In the genomic region with DNA sequence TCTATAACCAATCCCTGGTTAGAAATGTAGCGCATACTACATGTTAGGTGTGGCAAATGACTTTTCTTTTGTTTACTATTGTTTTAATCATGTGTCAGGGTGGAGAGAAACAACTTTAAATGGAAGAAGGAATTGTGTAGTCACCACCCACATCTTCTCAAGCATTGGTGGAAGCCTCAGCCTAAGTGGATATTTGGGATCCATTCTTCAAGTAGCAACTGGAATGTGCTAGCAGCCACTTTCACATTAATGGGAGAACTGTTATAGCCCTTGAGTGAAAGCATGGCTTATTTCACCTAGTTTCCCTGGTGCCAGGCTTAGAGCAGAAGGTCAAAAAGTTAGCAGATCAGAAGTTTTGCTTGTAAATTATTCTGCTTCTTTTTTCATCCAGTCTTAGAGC, we compare ENCODE assay signal across 17 cellular contexts. TPM values are rescaled to one million over a fixed set of nuclear protein-coding genes. Genes with fewer than 3 reads are reported as not detected.
DNase-seq lines count a peak whose midpoint lies in the region; ATAC-seq, FAIRE-seq and TF ChIP-seq lines count a peak whose summit lies in the region.
"Had no signal": no experiment of that assay in that cellular context is flagged by ENCODE, and none has a peak within 500 bp of the region (broad histone marks: within the 10 kb centered on the region; RNA-seq: fewer than 3 reads in every experiment).

No MANE protein-coding gene starts in this region.

- H3K4me3 ChIP-seq in GM23248 (no peak overlapping the region), Karpas-422 (ENCODE audit: low read length) (no peak overlapping the region), endothelial cell of umbilical vein (replicated peaks in 1 of 3; ENCODE audit: insufficient read depth in 1 of 3, low read depth in 1 of 3, low read length in 3 of 3) (no peak overlapping the region), neuronal stem cell (ENCODE audit: low read length in 2 of 2) (no peak overlapping the region)
- H3K4me3 ChIP-seq: BLaER1 had no signal

- no peak overlapping the region for H3K4me2 ChIP-seq in GM23248 (ENCODE audit: unreplicated experiment)
- H3K4me2 ChIP-seq in Karpas-422 (ENCODE audit: low read depth, low read length, poor library complexity, severe bottlenecking) = no peak overlapping the region
- no peak overlapping the region for H3K4me2 ChIP-seq in endothelial cell of umbilical vein (ENCODE audit: insufficient read depth, low read length)
- H3K4me2 ChIP-seq in neuronal stem cell (ENCODE audit: insufficient read depth, low read length, poor library complexity, severe bottlenecking) = no peak overlapping the region
- H3K4me2 ChIP-seq: BLaER1 had no signal

- in situ Hi-C loops in GM23248 (cut with MboI) = loop anchor here (10.0 to 25.0 kb wide), 2 partner anchors 131 to 518 kb away; no protein-coding TSS in a partner anchor

- H3K23ac ChIP-seq in neuronal stem cell (ENCODE audit: low read depth, low read length, poor library complexity) = no peak overlapping the region

- H3K4ac ChIP-seq in neuronal stem cell (ENCODE audit: low read length) = no peak overlapping the region

- H3K79me2 ChIP-seq in GM23248 (ENCODE audit: insufficient read depth) = no peaks in the 10 kb centered on the region
- no peaks in the 10 kb centered on the region for H3K79me2 ChIP-seq in Karpas-422 (ENCODE audit: low read length)
- no peaks in the 10 kb centered on the region for H3K79me2 ChIP-seq in endothelial cell of umbilical vein (ENCODE audit: control insufficient read depth, insufficient read depth, low read length)

- DNase-seq in GM23248 (no peak), Karpas-422 (peak; percentile 35), endothelial cell of umbilical vein (ENCODE audit: low read depth, low spot score) (no peak), neuronal stem cell (ENCODE audit: low spot score) (no peak), NCI-H2171 treated with DMSO at 0.1 percent for 48 hours (lab: John Stamatoyannopoulos, UW) (no peak), cerebellar nuclear complex (lab: John Stamatoyannopoulos, UW) (no peak), Right ventricle myocardium inferior (ENCODE audit: missing footprints) (no peak)
- DNase-seq: 8988T; AML-193; Caco-2; CD8-positive, alpha-beta memory T cell; DND-41; GDM1; H7 had no signal

- H3K27ac ChIP-seq in GM23248 (no peak overlapping the region), Karpas-422 (ENCODE audit: low read length) (no peak overlapping the region), endothelial cell of umbilical vein (ENCODE audit: insufficient read depth, low read depth, low read length) (no peak overlapping the region), neuronal stem cell (replicated peaks; ENCODE audit: low read length) (no peak overlapping the region)
- H3K27ac ChIP-seq: BLaER1 had no signal

- no peaks in the 10 kb centered on the region for H3K9me3 ChIP-seq in GM23248 (ENCODE audit: low read depth)
- H3K9me3 ChIP-seq in Karpas-422 (ENCODE audit: low read length) = no peaks in the 10 kb centered on the region
- no peaks in the 10 kb centered on the region for H3K9me3 ChIP-seq in endothelial cell of umbilical vein (replicated peaks; ENCODE audit: control insufficient read depth, insufficient read depth, low read length)
- H3K9me3 ChIP-seq in neuronal stem cell (replicated peaks in 1 of 2; ENCODE audit: control insufficient read depth in 2 of 2, insufficient read depth in 1 of 2, low read depth in 1 of 2, low read length in 2 of 2) = no peaks in the 10 kb centered on the region
- H3K9me3 ChIP-seq: BLaER1, Caco-2 had no signal

- no peak overlapping the region for H3K18ac ChIP-seq in neuronal stem cell (ENCODE audit: low read length)

- WGBS in GM23248 (ENCODE audit: low coverage in 1 of 2, low lambda C conversion rate in 2 of 2, missing lambda C conversion rate in 2 of 2), 2 experiments = 89 to 90% methylated on average over 1 of the region's 1 CpG
- no CpG with 5 or more reads among the region's 1 CpG for WGBS in neuronal stem cell (ENCODE audit: extremely low coverage in 2 of 2, insufficient read length in 2 of 2, insufficient replicate concordance in 1 of 2), 2 donors

- FAIRE-seq in endothelial cell of umbilical vein (lab: Jason Lieb, UNC) = peak; percentile 18
- FAIRE-seq: GM12892, GM19239 had no signal

- H2BK12ac ChIP-seq in neuronal stem cell (ENCODE audit: low read length) = no peak overlapping the region

- POLR2A ChIA-PET in endothelial cell of umbilical vein (lab: Charles Lee) = no interaction called here

- no peak overlapping the region for H2BK15ac ChIP-seq in neuronal stem cell (ENCODE audit: low read length)

- no peak overlapping the region for H2BK5ac ChIP-seq in neuronal stem cell (ENCODE audit: low read length)

- TF ChIP-seq POLR2A in endothelial cell of umbilical vein (IDR thresholded peaks at IDR 0.05; ENCODE audit: low read depth, low read length) = no peak

- no peak overlapping the region for H3K9ac ChIP-seq in GM23248
- no peak overlapping the region for H3K9ac ChIP-seq in Karpas-422 (ENCODE audit: low read length)
- H3K9ac ChIP-seq in endothelial cell of umbilical vein (replicated peaks; ENCODE audit: extremely low read depth, insufficient read depth, low read length) = no peak overlapping the region
- no peak overlapping the region for H3K9ac ChIP-seq in neuronal stem cell (ENCODE audit: low read depth, low read length, poor library complexity)
- H3K9ac ChIP-seq: BLaER1 had no signal

- intact Hi-C loops in endothelial cell of umbilical vein (cut with micrococcal nuclease) (no loop called here), Right ventricle myocardium inferior (cut with DNase I) (loop anchor here (10.0 kb wide), 1 partner anchor 541 kb away; no protein-coding TSS in a partner anchor)

- H4K8ac ChIP-seq in neuronal stem cell (ENCODE audit: low read depth, low read length) = no peak overlapping the region

- H3K4me1 ChIP-seq in GM23248 (ENCODE audit: insufficient read depth) (no peaks in the 10 kb centered on the region), Karpas-422 (ENCODE audit: low read length) (peaks cover 6% of the 10 kb centered on the region; the same call in 1 of the 2 replicates), endothelial cell of umbilical vein (ENCODE audit: control insufficient read depth, extremely low read depth, insufficient read depth, low read length) (no peaks in the 10 kb centered on the region), neuronal stem cell (ENCODE audit: control insufficient read depth in 2 of 2, insufficient read depth in 1 of 2, low read depth in 1 of 2, low read length in 2 of 2) (no peaks in the 10 kb centered on the region)
- H3K4me1 ChIP-seq: Caco-2 had no signal

- no TSS peak for BruUV-seq in endothelial cell of umbilical vein (replicated peaks; lab: Mats Ljungman, UMichigan)

- TF ChIP-seq CTCF in endothelial cell of umbilical vein (IDR thresholded peaks at IDR 0.05; ENCODE audit: extremely low read depth in 1 of 2, insufficient read depth in 1 of 2, low read depth in 1 of 2, low read length in 2 of 2) = no peak

- H3K79me1 ChIP-seq in neuronal stem cell (ENCODE audit: low read depth, low read length) = no peaks in the 10 kb centered on the region

- no peaks in the 10 kb centered on the region for H3K9me1 ChIP-seq in endothelial cell of umbilical vein (replicated peaks; ENCODE audit: control insufficient read depth, extremely low read depth, insufficient read depth, low read length)

- H3K9me2 ChIP-seq in GM23248 (ENCODE audit: insufficient read depth) (no peaks in the 10 kb centered on the region), Karpas-422 (replicated peaks; ENCODE audit: insufficient read depth, low read length) (no peaks in the 10 kb centered on the region)

- H3K36me3 ChIP-seq in GM23248 (ENCODE audit: low read depth) = no peaks in the 10 kb centered on the region
- no peaks in the 10 kb centered on the region for H3K36me3 ChIP-seq in Karpas-422 (ENCODE audit: insufficient read depth, low read length)
- no peaks in the 10 kb centered on the region for H3K36me3 ChIP-seq in endothelial cell of umbilical vein (ENCODE audit: control insufficient read depth in 2 of 2, extremely low read depth in 1 of 2, insufficient read depth in 2 of 2, low read length in 2 of 2)
- H3K36me3 ChIP-seq in neuronal stem cell (replicated peaks in 1 of 2; ENCODE audit: control insufficient read depth in 2 of 2, insufficient read depth in 2 of 2, low read length in 2 of 2) = no peaks in the 10 kb centered on the region
- H3K36me3 ChIP-seq: BLaER1 had no signal

- H4K20me1 ChIP-seq in GM23248 (ENCODE audit: insufficient read depth) (no peaks in the 10 kb centered on the region), Karpas-422 (ENCODE audit: insufficient read depth, low read depth, low read length) (no peaks in the 10 kb centered on the region), endothelial cell of umbilical vein (replicated peaks; ENCODE audit: control insufficient read depth, extremely low read depth, insufficient read depth, low read length) (no peaks in the 10 kb centered on the region)
- H4K20me1 ChIP-seq: BLaER1 had no signal

- H2AK5ac ChIP-seq in neuronal stem cell (ENCODE audit: low read depth, low read length) = no peak overlapping the region

- no peaks in the 10 kb centered on the region for H3F3A ChIP-seq in GM23248 (ENCODE audit: insufficient read depth)

- H3K27me3 ChIP-seq in GM23248 (replicated peaks; ENCODE audit: insufficient read depth) (no peaks in the 10 kb centered on the region), Karpas-422 (ENCODE audit: low read length) (no peaks in the 10 kb centered on the region), endothelial cell of umbilical vein (ENCODE audit: control insufficient read depth in 2 of 2, insufficient read depth in 2 of 2, low read length in 2 of 2) (no peaks in the 10 kb centered on the region), neuronal stem cell (ENCODE audit: control insufficient read depth in 3 of 3, insufficient read depth in 3 of 3, low read depth in 1 of 3, low read length in 3 of 3) (no peaks in the 10 kb centered on the region)
- H3K27me3 ChIP-seq: BLaER1 had no signal

- H2AFZ ChIP-seq in GM23248 = peak overlapping the region; percentile 39; the same call in 1 of the 2 replicates
- H2AFZ ChIP-seq in Karpas-422 (ENCODE audit: low read length) = no peak overlapping the region
- peak overlapping the region; percentile 39 for H2AFZ ChIP-seq in endothelial cell of umbilical vein (ENCODE audit: low read depth, low read length)
- peak overlapping the region; percentile 47 for H2AFZ ChIP-seq in neuronal stem cell (ENCODE audit: low read length)

- CTCF ChIA-PET in endothelial cell of umbilical vein (lab: Charles Lee) = interaction anchor here (0.8 to 1.3 kb wide), 3 partner anchors 15 to 109 kb away, joined by 3 to 15 read pairs (median 3); a partner anchor contains a TSS

- H4K91ac ChIP-seq in neuronal stem cell (ENCODE audit: low read depth, low read length, poor library complexity) = no peak overlapping the region

- no peak overlapping the region for H2BK120ac ChIP-seq in neuronal stem cell (ENCODE audit: low read depth, low read length)

- dilution Hi-C loops in endothelial cell of umbilical vein (cut with MboI; ENCODE audit: extremely low pct_ligation_motif_present, low sequenced_read_pairs) = no loop called here

- H3K14ac ChIP-seq in neuronal stem cell (ENCODE audit: low read length) = no peak overlapping the region

- ATAC-seq in Right ventricle myocardium inferior = no peak

RNA-seq across cellular contexts. Expression of a gene that starts 7.1 kb away (rescaled TPM):
- total RNA-seq in GM23248 (2014; rRNA removed; shearing (Covaris generic)) = 44.5 and 98.6 TPM in 2 replicates
- polyA plus RNA-seq in GM23248 (2016; fragmentation: Nextera tagmentation; extraction: Ambion mirVana) (82.9 and 93.5 TPM in 2 replicates), endothelial cell of umbilical vein (55.1 and 96.2 TPM in 2 replicates)
- total RNA-seq in Karpas-422 (2014; rRNA removed; shearing (Covaris generic); ENCODE audit: low replicate concordance) = 50.9 and 68.6 TPM in 2 replicates
- total RNA-seq in endothelial cell of umbilical vein (63.1 and 68.3 TPM in 2 replicates), Right ventricle myocardium inferior (19.1 TPM)
- 62.0 and 82.6 TPM in 2 replicates for polyA plus RNA-seq in endothelial cell of umbilical vein (2011; cell fraction: cytosol; rRNA removed)
- polyA plus RNA-seq in endothelial cell of umbilical vein (2011; cell fraction: nucleus; rRNA removed) = 65.4 and 105 TPM in 2 replicates
- polyA plus RNA-seq in endothelial cell of umbilical vein (2012) = 56.9 and 72.9 TPM in 2 replicates
- 49.1 and 51.6 TPM in 2 replicates for polyA minus RNA-seq in endothelial cell of umbilical vein
- 57.5 TPM for polyA minus RNA-seq in endothelial cell of umbilical vein (2011; cell fraction: cytosol; rRNA and poly(A)+ RNA removed)
- 22.0 and 39.5 TPM in 2 replicates for polyA minus RNA-seq in endothelial cell of umbilical vein (2011; cell fraction: nucleus; rRNA and poly(A)+ RNA removed)
- polyA plus RNA-seq in neuronal stem cell (2013, experiment 1 of 2) = 75.9 TPM
- polyA plus RNA-seq in neuronal stem cell (2013, experiment 2 of 2) = 75.0 TPM

RNA-seq across cellular contexts. Expression of a gene that starts 48.8 kb away (rescaled TPM):
- total RNA-seq in GM23248 (2014; rRNA removed; shearing (Covaris generic)) = 18.6 and 25.0 TPM in 2 replicates
- 60.5 and 66.0 TPM in 2 replicates for polyA plus RNA-seq in GM23248 (2016; fragmentation: Nextera tagmentation; extraction: Ambion mirVana)
- 37.3 and 56.1 TPM in 2 replicates for total RNA-seq in Karpas-422 (2014; rRNA removed; shearing (Covaris generic); ENCODE audit: low replicate concordance)
- total RNA-seq in endothelial cell of umbilical vein = 47.0 and 51.2 TPM in 2 replicates
- polyA plus RNA-seq in endothelial cell of umbilical vein = 13.8 and 20.3 TPM in 2 replicates
- polyA plus RNA-seq in endothelial cell of umbilical vein (2011; cell fraction: cytosol; rRNA removed) = 43.7 and 47.8 TPM in 2 replicates
- polyA plus RNA-seq in endothelial cell of umbilical vein (2011; cell fraction: nucleus; rRNA removed) = 24.3 and 29.2 TPM in 2 replicates
- 45.1 and 66.1 TPM in 2 replicates for polyA plus RNA-seq in endothelial cell of umbilical vein (2012)
- 10.5 and 12.4 TPM in 2 replicates for polyA minus RNA-seq in endothelial cell of umbilical vein
- polyA minus RNA-seq in endothelial cell of umbilical vein (2011; cell fraction: cytosol; rRNA and poly(A)+ RNA removed) = 15.6 TPM
- polyA minus RNA-seq in endothelial cell of umbilical vein (2011; cell fraction: nucleus; rRNA and poly(A)+ RNA removed) = 6.1 and 8.1 TPM in 2 replicates
- 96.3 TPM for polyA plus RNA-seq in neuronal stem cell (2013, experiment 1 of 2)
- polyA plus RNA-seq in neuronal stem cell (2013, experiment 2 of 2) = 95.4 TPM
- total RNA-seq in Right ventricle myocardium inferior = 44.4 TPM

RNA-seq across cellular contexts. Expression of a gene that starts 49.0 kb away (rescaled TPM):
- total RNA-seq in GM23248 (2014; rRNA removed; shearing (Covaris generic)) = 79.5 and 90.8 TPM in 2 replicates
- 126 and 142 TPM in 2 replicates for polyA plus RNA-seq in GM23248 (2016; fragmentation: Nextera tagmentation; extraction: Ambion mirVana)
- total RNA-seq in Karpas-422 (2014; rRNA removed; shearing (Covaris generic); ENCODE audit: low replicate concordance) = 132 and 137 TPM in 2 replicates
- total RNA-seq in endothelial cell of umbilical vein = 68.3 and 74.9 TPM in 2 replicates
- 17.2 and 48.2 TPM in 2 replicates for polyA plus RNA-seq in endothelial cell of umbilical vein
- 35.9 and 38.9 TPM in 2 replicates for polyA plus RNA-seq in endothelial cell of umbilical vein (2011; cell fraction: cytosol; rRNA removed)
- 26.9 and 38.7 TPM in 2 replicates for polyA plus RNA-seq in endothelial cell of umbilical vein (2011; cell fraction: nucleus; rRNA removed)
- polyA plus RNA-seq in endothelial cell of umbilical vein (2012) = 71.0 and 76.6 TPM in 2 replicates
- polyA minus RNA-seq in endothelial cell of umbilical vein = 11.2 and 18.5 TPM in 2 replicates
- 37.4 TPM for polyA minus RNA-seq in endothelial cell of umbilical vein (2011; cell fraction: cytosol; rRNA and poly(A)+ RNA removed)
- polyA minus RNA-seq in endothelial cell of umbilical vein (2011; cell fraction: nucleus; rRNA and poly(A)+ RNA removed) = 6.3 and 13.2 TPM in 2 replicates
- 103 TPM for polyA plus RNA-seq in neuronal stem cell (2013, experiment 1 of 2)
- 104 TPM for polyA plus RNA-seq in neuronal stem cell (2013, experiment 2 of 2)
- 365 TPM for total RNA-seq in Right ventricle myocardium inferior
